ENCODE assay signal across 15 cellular contexts in the genomic region with DNA sequence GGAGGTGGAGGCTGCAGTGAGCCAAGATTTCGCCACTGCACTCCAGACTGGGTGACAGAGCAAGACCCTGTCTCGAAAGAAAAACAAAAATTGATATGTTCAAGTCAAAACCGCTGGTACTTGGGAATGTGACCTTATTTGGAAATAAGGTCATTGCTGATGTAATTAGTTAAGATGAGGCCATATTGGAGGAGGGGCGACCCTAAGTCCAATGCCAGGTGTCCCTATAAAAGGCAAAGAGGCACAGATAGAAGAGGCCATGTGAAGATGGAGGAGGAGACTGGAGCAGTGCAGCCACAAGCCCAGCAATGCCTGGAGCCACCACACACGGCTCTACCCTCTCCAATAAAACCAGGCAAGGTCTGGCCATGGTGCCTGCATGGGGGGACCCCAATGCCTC. TPM values are rescaled to one million over a fixed set of nuclear protein-coding genes. Genes with fewer than 3 reads are reported as not detected.
DNase-seq lines count a peak whose midpoint lies in the region; ATAC-seq and TF ChIP-seq lines count a peak whose summit lies in the region.
"Had no signal": no experiment of that assay in that cellular context is flagged by ENCODE, and none has a peak within 500 bp of the region (broad histone marks: within the 10 kb centered on the region; RNA-seq: fewer than 3 reads in every experiment).

No MANE protein-coding gene starts in this region.

- H3K4me1 ChIP-seq in HEK293 (ENCODE audit: control insufficient read depth, insufficient read depth, low read length) = no peaks in the 10 kb centered on the region
- peaks cover 0 to 23% (median 14%) of the 10 kb centered on the region in 4 donors for H3K4me1 ChIP-seq in liver (ENCODE audit: control insufficient read depth in 4 of 4, insufficient read depth in 4 of 4, low read length in 3 of 4)
- H3K4me1 ChIP-seq in right atrium auricular region = peaks cover 0 to 9% of the 10 kb centered on the region in 2 donors
- H3K4me1 ChIP-seq: Caco-2 had no signal

- CTCF ChIA-PET in HEK293 (lab: Yijun Ruan, JAX) = interaction anchor here (0.6 to 1.3 kb wide), 8 partner anchors 9 to 320 kb away, joined by 3 to 7 read pairs (median 3); no protein-coding TSS in a partner anchor

- TF ChIP-seq RAD21 in liver (IDR thresholded peaks at IDR 0.05) = peak; percentile 8 to 28

- no peak overlapping the region for H3K4me3 ChIP-seq in HEK293 (ENCODE audit: low read depth, low read length)
- no peak overlapping the region for H3K4me3 ChIP-seq in fibroblast of mammary gland (ENCODE audit: control insufficient read depth, low read depth, low read length)
- H3K4me3 ChIP-seq in liver (ENCODE audit: low read depth in 1 of 3, low read length in 3 of 3) = no peak overlapping the region
- H3K4me3 ChIP-seq in right atrium auricular region = no peak overlapping the region

- ATAC-seq in GM18870 (IDR thresholded peaks at IDR 0.05; ENCODE audit: unreplicated experiment) = no peak

- H3K27me3 ChIP-seq in liver (ENCODE audit: control insufficient read depth in 4 of 4, insufficient read depth in 4 of 4, low read length in 3 of 4) = no peaks in the 10 kb centered on the region
- H3K27me3 ChIP-seq in right atrium auricular region = no peaks in the 10 kb centered on the region

- in situ Hi-C loops in GM13976 (cut with MboI; ENCODE audit: low sequenced_read_pairs, unreplicated experiment) = no loop called here

- H3K9ac ChIP-seq in liver (ENCODE audit: low read depth in 1 of 2, low read length in 2 of 2) = no peak overlapping the region

- POLR2A ChIA-PET in HEK293 (lab: Yijun Ruan, JAX) = no interaction called here

- TF ChIP-seq CTCF in HEK293 (tag by site-specific recombination; IDR thresholded peaks at IDR 0.05) = no peak
- no peak for TF ChIP-seq CTCF in fibroblast of mammary gland (conservative IDR thresholded peaks at IDR 0.05; ENCODE audit: control insufficient read depth, insufficient read depth, low read depth, low read length)
- no peak for TF ChIP-seq CTCF in liver (IDR thresholded peaks at IDR 0.05; ENCODE audit: low read depth, low read length, missing input control)
- TF ChIP-seq CTCF in GM13976 (IDR thresholded peaks at IDR 0.05; ENCODE audit: borderline replicate concordance, control extremely low read depth, extremely low read depth, insufficient read depth, missing control alignments) = no peak
- no peak for TF ChIP-seq CTCF in right atrium auricular region (IDR thresholded peaks at IDR 0.05)

- no peak overlapping the region for H3K27ac ChIP-seq in HEK293 (ENCODE audit: extremely low read depth, low read depth, low read length)
- H3K27ac ChIP-seq in liver (ENCODE audit: low read depth in 1 of 2, low read length in 2 of 2) = no peak overlapping the region
- no peak overlapping the region for H3K27ac ChIP-seq in right atrium auricular region
- H3K27ac ChIP-seq: C4-2B had no signal

- no peaks in the 10 kb centered on the region for H3K9me3 ChIP-seq in HEK293 (ENCODE audit: control insufficient read depth, insufficient read depth, low read depth, low read length)
- no peaks in the 10 kb centered on the region for H3K9me3 ChIP-seq in liver (ENCODE audit: control insufficient read depth in 4 of 4, low read length in 3 of 4)
- H3K9me3 ChIP-seq in right atrium auricular region = no peaks in the 10 kb centered on the region
- H3K9me3 ChIP-seq: Caco-2 had no signal

- H3K36me3 ChIP-seq in HEK293 (ENCODE audit: control insufficient read depth in 2 of 2, insufficient read depth in 1 of 2, low read length in 2 of 2) (no peaks in the 10 kb centered on the region), liver (ENCODE audit: control insufficient read depth in 4 of 4, insufficient read depth in 3 of 4, low read depth in 1 of 4, low read length in 3 of 4) (no peaks in the 10 kb centered on the region), right atrium auricular region (no peaks in the 10 kb centered on the region)

- WGBS in liver = 65% methylated on average over 5 of the region's 5 CpGs

- DNase-seq in fibroblast of mammary gland (ENCODE audit: low read depth) (peak; percentile 21), GM13976 (ENCODE audit: low spot score) (no peak), RKO (ENCODE audit: low spot score) (no peak), right atrium auricular region (ENCODE audit: low spot score) (no peak)
- DNase-seq: AML-193; Caco-2; CD4-positive, alpha-beta T cell; H9; KG1 had no signal

TF ChIP-seq in HEK293, 187 proteins besides CTCF, POLR2A, EP300 and RAD21:
- TF ChIP-seq, protein P1, sequence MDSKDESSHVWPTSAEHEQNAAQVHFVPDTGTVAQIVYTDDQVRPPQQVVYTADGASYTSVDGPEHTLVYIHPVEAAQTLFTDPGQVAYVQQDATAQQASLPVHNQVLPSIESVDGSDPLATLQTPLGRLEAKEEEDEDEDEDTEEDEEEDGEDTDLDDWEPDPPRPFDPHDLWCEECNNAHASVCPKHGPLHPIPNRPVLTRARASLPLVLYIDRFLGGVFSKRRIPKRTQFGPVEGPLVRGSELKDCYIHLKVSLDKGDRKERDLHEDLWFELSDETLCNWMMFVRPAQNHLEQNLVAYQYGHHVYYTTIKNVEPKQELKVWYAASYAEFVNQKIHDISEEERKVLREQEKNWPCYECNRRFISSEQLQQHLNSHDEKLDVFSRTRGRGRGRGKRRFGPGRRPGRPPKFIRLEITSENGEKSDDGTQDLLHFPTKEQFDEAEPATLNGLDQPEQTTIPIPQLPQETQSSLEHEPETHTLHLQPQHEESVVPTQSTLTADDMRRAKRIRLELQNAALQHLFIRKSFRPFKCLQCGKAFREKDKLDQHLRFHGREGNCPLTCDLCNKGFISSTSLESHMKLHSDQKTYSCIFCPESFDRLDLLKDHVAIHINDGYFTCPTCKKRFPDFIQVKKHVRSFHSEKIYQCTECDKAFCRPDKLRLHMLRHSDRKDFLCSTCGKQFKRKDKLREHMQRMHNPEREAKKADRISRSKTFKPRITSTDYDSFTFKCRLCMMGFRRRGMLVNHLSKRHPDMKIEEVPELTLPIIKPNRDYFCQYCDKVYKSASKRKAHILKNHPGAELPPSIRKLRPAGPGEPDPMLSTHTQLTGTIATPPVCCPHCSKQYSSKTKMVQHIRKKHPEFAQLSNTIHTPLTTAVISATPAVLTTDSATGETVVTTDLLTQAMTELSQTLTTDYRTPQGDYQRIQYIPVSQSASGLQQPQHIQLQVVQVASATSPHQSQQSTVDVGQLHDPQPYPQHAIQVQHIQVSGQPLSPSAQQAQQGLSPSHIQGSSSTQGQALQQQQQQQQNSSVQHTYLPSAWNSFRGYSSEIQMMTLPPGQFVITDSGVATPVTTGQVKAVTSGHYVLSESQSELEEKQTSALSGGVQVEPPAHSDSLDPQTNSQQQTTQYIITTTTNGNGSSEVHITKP (tag by site-specific recombination; IDR thresholded peaks at IDR 0.05) = peak; percentile 9; the same call in 1 of the 2 replicates
- TF ChIP-seq ZNF514 (tag by site-specific recombination; IDR thresholded peaks at IDR 0.05) = no peak
TF ChIP-seq in HEK293: peak in this region for 1.

TF ChIP-seq in liver, 16 proteins besides CTCF, POLR2A, EP300 and RAD21 (continues in another document):
- TF ChIP-seq, protein P2, sequence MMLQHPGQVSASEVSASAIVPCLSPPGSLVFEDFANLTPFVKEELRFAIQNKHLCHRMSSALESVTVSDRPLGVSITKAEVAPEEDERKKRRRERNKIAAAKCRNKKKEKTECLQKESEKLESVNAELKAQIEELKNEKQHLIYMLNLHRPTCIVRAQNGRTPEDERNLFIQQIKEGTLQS (IDR thresholded peaks at IDR 0.05) = no peak
- TF ChIP-seq NR2F2 (IDR thresholded peaks at IDR 0.05) (peak; percentile 51), FOXA2 (IDR thresholded peaks at IDR 0.05) (no peak), GABPA (IDR thresholded peaks at IDR 0.05 in 1 of 2, conservative IDR thresholded peaks at IDR 0.05 in 1 of 2) (no peak), EGR1 (IDR thresholded peaks at IDR 0.05; ENCODE audit: low read depth in 2 of 2) (no peak), HNF4G (IDR thresholded peaks at IDR 0.05) (no peak), YY1 (IDR thresholded peaks at IDR 0.05) (no peak), TAF1 (conservative IDR thresholded peaks at IDR 0.05) (no peak)
- TF ChIP-seq, protein P3, sequence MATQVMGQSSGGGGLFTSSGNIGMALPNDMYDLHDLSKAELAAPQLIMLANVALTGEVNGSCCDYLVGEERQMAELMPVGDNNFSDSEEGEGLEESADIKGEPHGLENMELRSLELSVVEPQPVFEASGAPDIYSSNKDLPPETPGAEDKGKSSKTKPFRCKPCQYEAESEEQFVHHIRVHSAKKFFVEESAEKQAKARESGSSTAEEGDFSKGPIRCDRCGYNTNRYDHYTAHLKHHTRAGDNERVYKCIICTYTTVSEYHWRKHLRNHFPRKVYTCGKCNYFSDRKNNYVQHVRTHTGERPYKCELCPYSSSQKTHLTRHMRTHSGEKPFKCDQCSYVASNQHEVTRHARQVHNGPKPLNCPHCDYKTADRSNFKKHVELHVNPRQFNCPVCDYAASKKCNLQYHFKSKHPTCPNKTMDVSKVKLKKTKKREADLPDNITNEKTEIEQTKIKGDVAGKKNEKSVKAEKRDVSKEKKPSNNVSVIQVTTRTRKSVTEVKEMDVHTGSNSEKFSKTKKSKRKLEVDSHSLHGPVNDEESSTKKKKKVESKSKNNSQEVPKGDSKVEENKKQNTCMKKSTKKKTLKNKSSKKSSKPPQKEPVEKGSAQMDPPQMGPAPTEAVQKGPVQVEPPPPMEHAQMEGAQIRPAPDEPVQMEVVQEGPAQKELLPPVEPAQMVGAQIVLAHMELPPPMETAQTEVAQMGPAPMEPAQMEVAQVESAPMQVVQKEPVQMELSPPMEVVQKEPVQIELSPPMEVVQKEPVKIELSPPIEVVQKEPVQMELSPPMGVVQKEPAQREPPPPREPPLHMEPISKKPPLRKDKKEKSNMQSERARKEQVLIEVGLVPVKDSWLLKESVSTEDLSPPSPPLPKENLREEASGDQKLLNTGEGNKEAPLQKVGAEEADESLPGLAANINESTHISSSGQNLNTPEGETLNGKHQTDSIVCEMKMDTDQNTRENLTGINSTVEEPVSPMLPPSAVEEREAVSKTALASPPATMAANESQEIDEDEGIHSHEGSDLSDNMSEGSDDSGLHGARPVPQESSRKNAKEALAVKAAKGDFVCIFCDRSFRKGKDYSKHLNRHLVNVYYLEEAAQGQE (IDR thresholded peaks at IDR 0.05) = peak; percentile 59

RNA-seq across cellular contexts. Expression of a gene that starts 50.8 kb away (rescaled TPM):
- total RNA-seq in liver (under 1 TPM; under 0.01 to 0.09 TPM), right atrium auricular region (under 1 TPM; 0.08 to 0.11 TPM)
- polyA plus RNA-seq in liver = under 1 TPM; 0.02 to 0.06 TPM
- total RNA-seq: CD4-positive, alpha-beta T cell had no signal
- polyA plus RNA-seq: BJ, IgD-negative memory B cell had no signal

RNA-seq across cellular contexts. Expression of a gene that starts 58.7 kb away (rescaled TPM):
- 10 to 100 TPM in 1 of 2 donors, 1 to 10 TPM in 1; 7.1 to 21.7 TPM for total RNA-seq in liver
- 1 to 10 TPM; 6.3 to 8.9 TPM for polyA plus RNA-seq in liver
- 10 to 100 TPM; 10.6 to 18.0 TPM for total RNA-seq in right atrium auricular region
